ENCODE assay signal across 1 cellular context in the genomic region with DNA sequence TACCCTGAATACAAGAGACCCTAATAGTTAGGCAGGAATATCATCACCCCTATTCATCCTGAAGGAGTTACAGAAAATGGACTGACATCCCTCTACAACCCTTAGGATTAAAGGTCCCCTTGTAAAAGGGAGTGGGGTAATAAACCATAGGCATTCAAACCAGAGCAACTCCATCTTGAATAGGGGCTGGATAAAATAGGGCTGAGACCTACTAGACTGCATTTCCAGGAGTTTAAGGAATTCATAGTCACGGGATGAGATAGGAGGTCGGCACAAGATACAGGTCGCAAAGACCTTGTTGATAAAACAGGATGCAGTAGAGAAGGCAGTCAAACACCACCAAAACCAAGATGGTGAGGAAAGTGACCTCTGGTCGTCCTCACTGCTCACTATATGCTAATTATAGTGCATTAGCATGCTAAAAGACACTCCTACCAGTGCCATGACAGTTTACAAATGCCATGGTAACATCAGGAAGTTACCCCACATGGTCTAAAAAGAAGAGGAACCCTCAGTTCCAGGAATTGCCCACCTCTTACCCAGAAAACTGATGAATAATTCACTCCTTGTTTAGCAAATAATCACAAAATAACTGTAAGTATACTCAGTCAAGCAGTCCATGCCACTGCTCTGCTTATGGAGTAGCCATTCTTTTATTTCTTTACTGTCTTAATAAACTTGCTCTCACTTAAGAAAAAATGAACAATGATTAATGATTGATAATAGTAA.
TF ChIP-seq lines count a peak whose summit lies in the region.

No MANE protein-coding gene starts in this region.

TF ChIP-seq in K562, 482 proteins besides CTCF, POLR2A, EP300 and RAD21 (continued from another document):
- TF ChIP-seq, protein P1, sequence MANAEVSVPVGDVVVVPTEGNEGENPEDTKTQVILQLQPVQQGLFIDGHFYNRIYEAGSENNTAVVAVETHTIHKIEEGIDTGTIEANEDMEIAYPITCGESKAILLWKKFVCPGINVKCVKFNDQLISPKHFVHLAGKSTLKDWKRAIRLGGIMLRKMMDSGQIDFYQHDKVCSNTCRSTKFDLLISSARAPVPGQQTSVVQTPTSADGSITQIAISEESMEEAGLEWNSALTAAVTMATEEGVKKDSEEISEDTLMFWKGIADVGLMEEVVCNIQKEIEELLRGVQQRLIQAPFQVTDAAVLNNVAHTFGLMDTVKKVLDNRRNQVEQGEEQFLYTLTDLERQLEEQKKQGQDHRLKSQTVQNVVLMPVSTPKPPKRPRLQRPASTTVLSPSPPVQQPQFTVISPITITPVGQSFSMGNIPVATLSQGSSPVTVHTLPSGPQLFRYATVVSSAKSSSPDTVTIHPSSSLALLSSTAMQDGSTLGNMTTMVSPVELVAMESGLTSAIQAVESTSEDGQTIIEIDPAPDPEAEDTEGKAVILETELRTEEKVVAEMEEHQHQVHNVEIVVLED (CRISPR knock-in tag; IDR thresholded peaks at IDR 0.05): no peak
- TF ChIP-seq POLR2AphosphoS5 (IDR thresholded peaks at IDR 0.05; ENCODE audit: control insufficient read depth, insufficient read depth, low read depth, low read length) (no peak), BCL6 (CRISPR knock-in tag; IDR thresholded peaks at IDR 0.05) (no peak), TCF7L2 (IDR thresholded peaks at IDR 0.05; ENCODE audit: low read depth, low read length) (no peak), IFI16 (CRISPR knock-in tag; IDR thresholded peaks at IDR 0.05) (no peak), PYGO2 (tag; IDR thresholded peaks at IDR 0.05) (peak; percentile 88), MAFK (IDR thresholded peaks at IDR 0.05; ENCODE audit: low read length) (no peak), KDM1A (IDR thresholded peaks at IDR 0.05) (no peak)
- TF ChIP-seq, protein P2, sequence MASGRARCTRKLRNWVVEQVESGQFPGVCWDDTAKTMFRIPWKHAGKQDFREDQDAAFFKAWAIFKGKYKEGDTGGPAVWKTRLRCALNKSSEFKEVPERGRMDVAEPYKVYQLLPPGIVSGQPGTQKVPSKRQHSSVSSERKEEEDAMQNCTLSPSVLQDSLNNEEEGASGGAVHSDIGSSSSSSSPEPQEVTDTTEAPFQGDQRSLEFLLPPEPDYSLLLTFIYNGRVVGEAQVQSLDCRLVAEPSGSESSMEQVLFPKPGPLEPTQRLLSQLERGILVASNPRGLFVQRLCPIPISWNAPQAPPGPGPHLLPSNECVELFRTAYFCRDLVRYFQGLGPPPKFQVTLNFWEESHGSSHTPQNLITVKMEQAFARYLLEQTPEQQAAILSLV (tag; IDR thresholded peaks at IDR 0.05): peak; percentile 89
- TF ChIP-seq, protein P3, sequence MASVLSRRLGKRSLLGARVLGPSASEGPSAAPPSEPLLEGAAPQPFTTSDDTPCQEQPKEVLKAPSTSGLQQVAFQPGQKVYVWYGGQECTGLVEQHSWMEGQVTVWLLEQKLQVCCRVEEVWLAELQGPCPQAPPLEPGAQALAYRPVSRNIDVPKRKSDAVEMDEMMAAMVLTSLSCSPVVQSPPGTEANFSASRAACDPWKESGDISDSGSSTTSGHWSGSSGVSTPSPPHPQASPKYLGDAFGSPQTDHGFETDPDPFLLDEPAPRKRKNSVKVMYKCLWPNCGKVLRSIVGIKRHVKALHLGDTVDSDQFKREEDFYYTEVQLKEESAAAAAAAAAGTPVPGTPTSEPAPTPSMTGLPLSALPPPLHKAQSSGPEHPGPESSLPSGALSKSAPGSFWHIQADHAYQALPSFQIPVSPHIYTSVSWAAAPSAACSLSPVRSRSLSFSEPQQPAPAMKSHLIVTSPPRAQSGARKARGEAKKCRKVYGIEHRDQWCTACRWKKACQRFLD (CRISPR knock-in tag; IDR thresholded peaks at IDR 0.05): peak; percentile 65; the same call in 1 of the 2 replicates
- TF ChIP-seq, protein P4, sequence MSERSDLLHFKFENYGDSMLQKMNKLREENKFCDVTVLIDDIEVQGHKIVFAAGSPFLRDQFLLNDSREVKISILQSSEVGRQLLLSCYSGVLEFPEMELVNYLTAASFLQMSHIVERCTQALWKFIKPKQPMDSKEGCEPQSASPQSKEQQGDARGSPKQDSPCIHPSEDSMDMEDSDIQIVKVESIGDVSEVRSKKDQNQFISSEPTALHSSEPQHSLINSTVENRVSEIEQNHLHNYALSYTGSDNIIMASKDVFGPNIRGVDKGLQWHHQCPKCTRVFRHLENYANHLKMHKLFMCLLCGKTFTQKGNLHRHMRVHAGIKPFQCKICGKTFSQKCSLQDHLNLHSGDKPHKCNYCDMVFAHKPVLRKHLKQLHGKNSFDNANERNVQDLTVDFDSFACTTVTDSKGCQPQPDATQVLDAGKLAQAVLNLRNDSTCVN (CRISPR knock-in tag; IDR thresholded peaks at IDR 0.05): no peak
- TF ChIP-seq, protein P5, sequence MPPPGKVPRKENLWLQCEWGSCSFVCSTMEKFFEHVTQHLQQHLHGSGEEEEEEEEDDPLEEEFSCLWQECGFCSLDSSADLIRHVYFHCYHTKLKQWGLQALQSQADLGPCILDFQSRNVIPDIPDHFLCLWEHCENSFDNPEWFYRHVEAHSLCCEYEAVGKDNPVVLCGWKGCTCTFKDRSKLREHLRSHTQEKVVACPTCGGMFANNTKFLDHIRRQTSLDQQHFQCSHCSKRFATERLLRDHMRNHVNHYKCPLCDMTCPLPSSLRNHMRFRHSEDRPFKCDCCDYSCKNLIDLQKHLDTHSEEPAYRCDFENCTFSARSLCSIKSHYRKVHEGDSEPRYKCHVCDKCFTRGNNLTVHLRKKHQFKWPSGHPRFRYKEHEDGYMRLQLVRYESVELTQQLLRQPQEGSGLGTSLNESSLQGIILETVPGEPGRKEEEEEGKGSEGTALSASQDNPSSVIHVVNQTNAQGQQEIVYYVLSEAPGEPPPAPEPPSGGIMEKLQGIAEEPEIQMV (tag; conservative IDR thresholded peaks at IDR 0.05; ENCODE audit: low read depth): no peak
- TF ChIP-seq, protein P6, sequence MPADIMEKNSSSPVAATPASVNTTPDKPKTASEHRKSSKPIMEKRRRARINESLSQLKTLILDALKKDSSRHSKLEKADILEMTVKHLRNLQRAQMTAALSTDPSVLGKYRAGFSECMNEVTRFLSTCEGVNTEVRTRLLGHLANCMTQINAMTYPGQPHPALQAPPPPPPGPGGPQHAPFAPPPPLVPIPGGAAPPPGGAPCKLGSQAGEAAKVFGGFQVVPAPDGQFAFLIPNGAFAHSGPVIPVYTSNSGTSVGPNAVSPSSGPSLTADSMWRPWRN (IDR thresholded peaks at IDR 0.05; ENCODE audit: low read depth): no peak
- TF ChIP-seq, protein P7, sequence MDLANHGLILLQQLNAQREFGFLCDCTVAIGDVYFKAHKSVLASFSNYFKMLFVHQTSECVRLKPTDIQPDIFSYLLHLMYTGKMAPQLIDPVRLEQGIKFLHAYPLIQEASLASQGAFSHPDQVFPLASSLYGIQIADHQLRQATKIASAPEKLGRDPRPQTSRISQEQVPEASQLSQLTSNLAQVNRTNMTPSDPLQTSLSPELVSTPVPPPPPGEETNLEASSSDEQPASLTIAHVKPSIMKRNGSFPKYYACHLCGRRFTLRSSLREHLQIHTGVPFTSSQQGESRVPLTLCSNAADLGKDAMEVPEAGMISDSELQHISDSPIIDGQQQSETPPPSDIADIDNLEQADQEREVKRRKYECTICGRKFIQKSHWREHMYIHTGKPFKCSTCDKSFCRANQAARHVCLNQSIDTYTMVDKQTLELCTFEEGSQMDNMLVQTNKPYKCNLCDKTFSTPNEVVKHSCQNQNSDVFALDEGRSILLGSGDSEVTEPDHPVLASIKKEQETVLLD (IDR thresholded peaks at IDR 0.05): no peak
